Comparison of ENCODE assay signal across 9 cellular contexts in the genomic region with DNA sequence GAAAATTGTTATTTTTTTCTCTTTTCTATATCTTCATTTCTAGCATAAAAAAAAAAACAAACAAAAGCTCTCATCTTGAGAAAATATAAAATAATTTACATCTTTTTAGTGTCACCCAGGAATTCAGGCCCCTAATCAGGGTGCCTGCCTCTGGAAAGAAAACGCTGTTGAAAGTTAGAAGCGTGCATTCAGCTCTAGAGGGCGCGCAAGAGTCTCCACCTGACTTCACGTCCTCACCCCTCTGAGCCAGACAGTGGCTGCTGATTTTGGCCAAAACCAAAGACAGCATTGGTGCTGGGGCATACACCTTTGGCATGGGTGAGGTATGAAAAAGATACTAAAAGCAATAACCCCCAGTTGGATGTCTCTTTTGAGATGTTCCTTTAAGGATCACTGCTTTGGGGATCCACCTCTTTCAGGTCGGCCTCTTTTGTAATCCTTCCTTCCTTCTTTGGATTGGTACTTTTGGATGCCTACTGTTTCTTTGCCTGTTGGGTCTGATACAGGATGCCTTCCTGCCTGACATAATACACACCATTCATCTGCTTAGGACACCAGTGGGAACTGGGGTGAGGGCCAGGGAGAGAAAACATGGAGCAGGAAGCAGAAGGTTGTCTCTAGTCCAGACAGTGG.
DNase-seq lines count a peak whose midpoint lies in the region; ATAC-seq and TF ChIP-seq lines count a peak whose summit lies in the region.
"Had no signal": no experiment of that assay in that cellular context is flagged by ENCODE, and none has a peak within 500 bp of the region (broad histone marks: within the 10 kb centered on the region; RNA-seq: fewer than 3 reads in every experiment).

No MANE protein-coding gene starts in this region.

- H3K4me3 ChIP-seq in left lung: no peak overlapping the region

- TF ChIP-seq CTCF in LNCAP (IDR thresholded peaks at IDR 0.05) (peak; percentile 83), left lung (IDR thresholded peaks at IDR 0.05) (peak; percentile 26 to 53)

- no peaks in the 10 kb centered on the region for H3K9me3 Mint-ChIP-seq in activated CD8-positive, alpha-beta memory T cell treated with anti-CD3 and anti-CD28 coated beads, Interleukin-2, amount 10 ng/mL, durations not matched to agents 7 days and 5 days (ENCODE audit: low read depth)

- intact Hi-C loops in left lung (cut with DNase I): no loop called here

- H3K4me1 ChIP-seq in left lung: no peaks in the 10 kb centered on the region

- peak; percentile 63 for DNase-seq in activated effector memory CD4-positive, alpha-beta T cell treated with anti-CD3 and anti-CD28 coated beads, Interleukin-2, amount 50 U/mL, for 16 hours
- no peak for DNase-seq in activated effector memory CD4-positive, alpha-beta T cell treated with Interleukin-2 at 50 U/mL for 16 hours
- DNase-seq in activated CD8-positive, alpha-beta memory T cell treated with anti-CD3 and anti-CD28 coated beads, Interleukin-2, amount 10 ng/mL, durations not matched to agents 7 days and 5 days: peak; percentile 44
- DNase-seq in left lung (no peak), NCI-H2029 (lab: John Stamatoyannopoulos, UW) (no peak), NCI-H510A (lab: John Stamatoyannopoulos, UW) (no peak)
- DNase-seq: naive B cell had no signal

- H3K9me3 ChIP-seq in left lung: no peaks in the 10 kb centered on the region

- no peak overlapping the region for H3K27ac Mint-ChIP-seq in activated CD8-positive, alpha-beta memory T cell treated with anti-CD3 and anti-CD28 coated beads, Interleukin-2, amount 10 ng/mL, durations not matched to agents 7 days and 5 days
- H3K27ac Mint-ChIP-seq: naive B cell had no signal

- no peak overlapping the region for H3K4me3 Mint-ChIP-seq in activated CD8-positive, alpha-beta memory T cell treated with anti-CD3 and anti-CD28 coated beads, Interleukin-2, amount 10 ng/mL, durations not matched to agents 7 days and 5 days
- H3K4me3 Mint-ChIP-seq: naive B cell had no signal

- no peaks in the 10 kb centered on the region for H3K27me3 Mint-ChIP-seq in activated CD8-positive, alpha-beta memory T cell treated with anti-CD3 and anti-CD28 coated beads, Interleukin-2, amount 10 ng/mL, durations not matched to agents 7 days and 5 days
- H3K27me3 Mint-ChIP-seq: naive B cell had no signal

- no peaks in the 10 kb centered on the region for H3K36me3 ChIP-seq in left lung

- no peaks in the 10 kb centered on the region for H3K27me3 ChIP-seq in left lung

- peak; percentile 42 for ATAC-seq in activated CD8-positive, alpha-beta memory T cell treated with anti-CD3 and anti-CD28 coated beads, Interleukin-2, amount 10 ng/mL, durations not matched to agents 7 days and 5 days
- ATAC-seq in left lung: peak; percentile 79
- ATAC-seq in GM21515 (IDR thresholded peaks at IDR 0.05; ENCODE audit: unreplicated experiment): no peak

- CTCF ChIA-PET in activated CD8-positive, alpha-beta memory T cell treated with anti-CD3 and anti-CD28 coated beads, Interleukin-2, amount 10 ng/mL, durations not matched to agents 7 days and 5 days (lab: Charles Lee): no interaction called here

- H3K27ac ChIP-seq in left lung: no peak overlapping the region

- no peaks in the 10 kb centered on the region for H3K36me3 Mint-ChIP-seq in activated CD8-positive, alpha-beta memory T cell treated with anti-CD3 and anti-CD28 coated beads, Interleukin-2, amount 10 ng/mL, durations not matched to agents 7 days and 5 days
- H3K36me3 Mint-ChIP-seq: naive B cell had no signal

- no peaks in the 10 kb centered on the region for H3K4me1 Mint-ChIP-seq in activated CD8-positive, alpha-beta memory T cell treated with anti-CD3 and anti-CD28 coated beads, Interleukin-2, amount 10 ng/mL, durations not matched to agents 7 days and 5 days

Comparison
In these comparisons a context has a peak if more than half of its experiments do, and no peak if none do; other contexts are left out.
1. DNase-seq: peak in activated effector memory CD4-positive, alpha-beta T cell treated with anti-CD3 and anti-CD28 coated beads, Interleukin-2, amount 50 U/mL, for 16 hours (single experiment) and activated CD8-positive, alpha-beta memory T cell treated with anti-CD3 and anti-CD28 coated beads, Interleukin-2, amount 10 ng/mL, durations not matched to agents 7 days and 5 days (single experiment); none in activated effector memory CD4-positive, alpha-beta T cell treated with Interleukin-2 at 50 U/mL for 16 hours (single experiment), left lung (0 of 2), NCI-H2029 (single experiment) and NCI-H510A (single experiment).